Comparison of ENCODE assay signal across 25 cellular contexts in genomic region chr3:16923112-16923511, GRCh38. TPM values are rescaled to one million over a fixed set of nuclear protein-coding genes. Genes with fewer than 3 reads are reported as not detected.
DNase-seq lines count a peak whose midpoint lies in the region; ATAC-seq, FAIRE-seq and TF ChIP-seq lines count a peak whose summit lies in the region.
"Had no signal": no experiment of that assay in that cellular context is flagged by ENCODE, and none has a peak within 500 bp of the region (broad histone marks: within the 10 kb centered on the region; RNA-seq: fewer than 3 reads in every experiment).

No MANE protein-coding gene starts in this region.

- H3F3A ChIP-seq in neural progenitor cell (ENCODE audit: low read depth): no peaks in the 10 kb centered on the region

- no peak overlapping the region for H2BK15ac ChIP-seq in H9 (ENCODE audit: low read depth, low read length)
- no peak overlapping the region for H2BK15ac ChIP-seq in H1 (ENCODE audit: low read length)

- no peak overlapping the region for H3K4me3 Mint-ChIP-seq in CD8-positive, alpha-beta T cell
- H3K4me3 Mint-ChIP-seq in H9: no peak overlapping the region; a peak in 1 of 5 replicates
- no peak overlapping the region for H3K4me3 Mint-ChIP-seq in neural progenitor cell

- H4K5ac ChIP-seq in H9 (ENCODE audit: insufficient read length, low read depth, low read length): no peak overlapping the region
- H4K5ac ChIP-seq in H1 (ENCODE audit: insufficient read length, low read depth, low read length): no peak overlapping the region

- CTCF ChIA-PET in CD8-positive, alpha-beta T cell (lab: Charles Lee): no interaction called here
- CTCF ChIA-PET in H1 (lab: Charles Lee; ENCODE audit: partially characterized antibody): interaction anchor here (0.6 kb wide), 1 partner anchor 74 kb away, joined by 3 read pairs; no protein-coding TSS in a partner anchor

- H4K20me1 ChIP-seq in H9 (ENCODE audit: control insufficient read depth, insufficient read depth, insufficient read length): no peaks in the 10 kb centered on the region
- H4K20me1 ChIP-seq in H1 (replicated peaks in 1 of 2; ENCODE audit: control insufficient read depth in 1 of 2, insufficient read depth in 2 of 2, low read length in 2 of 2): no peaks in the 10 kb centered on the region
- H4K20me1 ChIP-seq in neural progenitor cell (ENCODE audit: low read depth): no peaks in the 10 kb centered on the region

- peaks cover 70% of the 10 kb centered on the region for H3K4me1 Mint-ChIP-seq in CD8-positive, alpha-beta T cell (ENCODE audit: low read depth)
- peaks cover 32 to 44% of the 10 kb centered on the region in 2 experiments for H3K4me1 Mint-ChIP-seq in H9
- H3K4me1 Mint-ChIP-seq in neural progenitor cell: no peaks in the 10 kb centered on the region

- no peak for TF ChIP-seq EP300 in H1 (IDR thresholded peaks at IDR 0.05; ENCODE audit: borderline replicate concordance in 1 of 2, low read depth in 2 of 2, low read length in 2 of 2)

- POLR2A ChIA-PET in CD8-positive, alpha-beta T cell (lab: Charles Lee): interaction anchor here (0.5 kb wide), 1 partner anchor 142 kb away, joined by 3 read pairs; no protein-coding TSS in a partner anchor
- POLR2A ChIA-PET in H1 (lab: Charles Lee; ENCODE audit: partially characterized antibody): no interaction called here

- no CpG with 5 or more reads among the region's 2 CpGs for WGBS in H9 (ENCODE audit: extremely low coverage, insufficient read length, low lambda C conversion rate)
- 59% methylated on average over 2 of the region's 2 CpGs; no CpG with 5 or more reads in 1 of the 2 experiments for WGBS in H1 (ENCODE audit: extremely low coverage in 1 of 2, insufficient coverage in 1 of 2, insufficient read length in 1 of 2, insufficient replicate concordance in 2 of 2, low coverage in 1 of 2, low lambda C conversion rate in 2 of 2, missing lambda C conversion rate in 1 of 2), 2 experiments

- H3K27me3 ChIP-seq in CD8-positive, alpha-beta T cell (ENCODE audit: insufficient read depth, low read length): no peaks in the 10 kb centered on the region
- H3K27me3 ChIP-seq in H9 (ENCODE audit: insufficient read depth, low read length) (no peaks in the 10 kb centered on the region), H1 (replicated peaks in 1 of 4; ENCODE audit: control insufficient read depth in 3 of 4, extremely low read depth in 1 of 4, insufficient read depth in 3 of 4, low read length in 3 of 4) (no peaks in the 10 kb centered on the region), neural progenitor cell (no peaks in the 10 kb centered on the region), ascending aorta (no peaks in the 10 kb centered on the region)
- H3K27me3 ChIP-seq: BE2C, SJSA1 had no signal

- H2BK12ac ChIP-seq in H9 (ENCODE audit: insufficient read length, low read depth, low read length): no peak overlapping the region
- no peak overlapping the region for H2BK12ac ChIP-seq in H1 (ENCODE audit: low read depth, low read length)

- TF ChIP-seq CTCF in CD8-positive, alpha-beta T cell (IDR thresholded peaks at IDR 0.05): no peak
- TF ChIP-seq CTCF in H9 (conservative IDR thresholded peaks at IDR 0.05) (no peak), H1 (IDR thresholded peaks at IDR 0.05; ENCODE audit: control extremely low read depth in 1 of 3, insufficient read depth in 1 of 3, low read depth in 1 of 3, low read length in 3 of 3) (no peak), neural progenitor cell (IDR thresholded peaks at IDR 0.05) (no peak), ascending aorta (IDR thresholded peaks at IDR 0.05) (no peak)

- H2BK20ac ChIP-seq in H9 (ENCODE audit: low read depth, low read length, poor library complexity, severe bottlenecking) (no peak overlapping the region), H1 (ENCODE audit: low read length) (no peak overlapping the region; the same call in 1 of the 2 replicates)

- no peak for TF ChIP-seq RAD21 in H1 (IDR thresholded peaks at IDR 0.05 in 1 of 2, conservative IDR thresholded peaks at IDR 0.05 in 1 of 2; ENCODE audit: low read depth in 2 of 2, low read length in 2 of 2)

- no peak overlapping the region for H3K56ac ChIP-seq in H9 (ENCODE audit: insufficient read length, low read depth, low read length)
- no peak overlapping the region for H3K56ac ChIP-seq in H1 (replicated peaks; ENCODE audit: insufficient read length, low read depth, low read length)

- H3K79me1 ChIP-seq in H9 (ENCODE audit: insufficient read depth, low read depth, low read length, poor library complexity, severe bottlenecking): no peaks in the 10 kb centered on the region
- H3K79me1 ChIP-seq in H1 (ENCODE audit: low read depth, low read length): no peaks in the 10 kb centered on the region

- H3K27ac ChIP-seq in CD8-positive, alpha-beta T cell (ENCODE audit: low read depth, low read length): no peak overlapping the region
- H3K27ac ChIP-seq in H9 (ENCODE audit: insufficient read length, low read depth, low read length): no peak overlapping the region
- H3K27ac ChIP-seq in H1 (ENCODE audit: low read depth, low read length): no peak overlapping the region
- no peak overlapping the region for H3K27ac ChIP-seq in neural progenitor cell
- no peak overlapping the region for H3K27ac ChIP-seq in ascending aorta
- H3K27ac ChIP-seq: A549, GM23248, KMS-11, SJSA1 had no signal

- H2BK5ac ChIP-seq in H9 (ENCODE audit: insufficient read length, low read length): peak overlapping the region; percentile 45
- H2BK5ac ChIP-seq in H1 (ENCODE audit: low read depth, low read length): peak overlapping the region; percentile 61; the same call in 1 of the 2 replicates

- H3K27ac Mint-ChIP-seq in CD8-positive, alpha-beta T cell: peak overlapping the region; percentile 50
- H3K27ac Mint-ChIP-seq in H9 (peak overlapping the region; percentile 16 to 90 (median 60); a peak in 4 of 7 replicates), neural progenitor cell (peak overlapping the region; percentile 37)

- no peaks in the 10 kb centered on the region for H3K36me3 ChIP-seq in CD8-positive, alpha-beta T cell (ENCODE audit: insufficient read depth, low read length)
- H3K36me3 ChIP-seq in H1 (ENCODE audit: control insufficient read depth in 2 of 4, insufficient read depth in 4 of 4, low read length in 3 of 4) (no peaks in the 10 kb centered on the region), neural progenitor cell (no peaks in the 10 kb centered on the region), ascending aorta (no peaks in the 10 kb centered on the region)
- H3K36me3 ChIP-seq: BE2C, SJSA1 had no signal

- intact Hi-C loops in CD8-positive, alpha-beta T cell (cut with DNase I, micrococcal nuclease): loop anchor here in 1 of 2 experiments (5.0 kb wide), 1 partner anchor 36 kb away; no protein-coding TSS in a partner anchor
- intact Hi-C loops in ascending aorta (cut with DNase I): no loop called here

- no peak for ATAC-seq in CD8-positive, alpha-beta T cell
- ATAC-seq in HG02870 (IDR thresholded peaks at IDR 0.05; ENCODE audit: unreplicated experiment): no peak
- ATAC-seq: A549, GM12878, HCT116 had no signal

- no peak overlapping the region; the same call in 1 of the 2 replicates for H3K14ac ChIP-seq in H9 (ENCODE audit: insufficient read depth, low read length)
- H3K14ac ChIP-seq in H1 (ENCODE audit: insufficient read length): no peak overlapping the region

- peaks cover 13% of the 10 kb centered on the region for H3K36me3 Mint-ChIP-seq in CD8-positive, alpha-beta T cell
- peaks cover 2 to 13% (median 4%) of the 10 kb centered on the region in 3 experiments; a peak in 4 of 7 replicates for H3K36me3 Mint-ChIP-seq in H9 (ENCODE audit: insufficient read depth in 1 of 3, low read depth in 3 of 3)
- H3K36me3 Mint-ChIP-seq in neural progenitor cell: no peaks in the 10 kb centered on the region

- H2BK120ac ChIP-seq in H9 (ENCODE audit: low read depth, low read length, poor library complexity, severe bottlenecking): no peak overlapping the region
- no peak overlapping the region for H2BK120ac ChIP-seq in H1 (replicated peaks; ENCODE audit: low read depth, low read length)

- H3K4me3 ChIP-seq in CD8-positive, alpha-beta T cell (ENCODE audit: low read depth, low read length): no peak overlapping the region
- H3K4me3 ChIP-seq in H1 (ENCODE audit: extremely low read depth in 1 of 4, insufficient read depth in 2 of 4, low read depth in 3 of 4, low read length in 4 of 4): no peak overlapping the region
- no peak overlapping the region for H3K4me3 ChIP-seq in neural progenitor cell
- H3K4me3 ChIP-seq in ascending aorta: no peak overlapping the region
- H3K4me3 ChIP-seq: A549, GM12878, GM23248, SJSA1 had no signal

- H3K27me3 Mint-ChIP-seq in CD8-positive, alpha-beta T cell (ENCODE audit: low read depth): no peaks in the 10 kb centered on the region
- H3K27me3 Mint-ChIP-seq in H9 (ENCODE audit: low read depth): no peaks in the 10 kb centered on the region
- H3K27me3 Mint-ChIP-seq in neural progenitor cell (ENCODE audit: insufficient read depth, low read depth): no peaks in the 10 kb centered on the region

- H3K18ac ChIP-seq in H9 (ENCODE audit: insufficient read length, low read depth, low read length): no peak overlapping the region
- no peak overlapping the region; the same call in 1 of the 2 replicates for H3K18ac ChIP-seq in H1 (ENCODE audit: extremely low read depth, low read length)

- no peak for TF ChIP-seq POLR2A in H1 (IDR thresholded peaks at IDR 0.05; ENCODE audit: control extremely low read depth in 1 of 2, low read depth in 2 of 2, low read length in 2 of 2)

- H3K23ac ChIP-seq in H9 (ENCODE audit: insufficient read length, low read depth, low read length) (no peak overlapping the region), H1 (ENCODE audit: insufficient read length) (no peak overlapping the region)

- FAIRE-seq in H1 (lab: Jason Lieb, UNC): no peak
- FAIRE-seq: A549, GM12878, HTR-8/SVneo, RCC 7860 had no signal

- H4K91ac ChIP-seq in H9 (ENCODE audit: insufficient read length, low read depth, low read length) (no peak overlapping the region), H1 (replicated peaks; ENCODE audit: insufficient read length, low read length) (no peak overlapping the region)

- peaks cover 11% of the 10 kb centered on the region for H3K9me3 Mint-ChIP-seq in CD8-positive, alpha-beta T cell
- peaks cover 8 to 10% of the 10 kb centered on the region in 2 experiments; a peak in 4 of 5 replicates for H3K9me3 Mint-ChIP-seq in H9
- no peaks in the 10 kb centered on the region for H3K9me3 Mint-ChIP-seq in neural progenitor cell

- H2AFZ ChIP-seq in H9 (ENCODE audit: low read length) (no peak overlapping the region), H1 (ENCODE audit: low read length) (no peak overlapping the region), neural progenitor cell (replicated peaks) (no peak overlapping the region)
- H2AFZ ChIP-seq: GM23248 had no signal

- no peak overlapping the region for H4K8ac ChIP-seq in H9 (replicated peaks; ENCODE audit: insufficient read length, low read depth, low read length)
- 0 out of 2 replicates have a peak overlapping the region, but pooled peaks have one; percentile 7 for H4K8ac ChIP-seq in H1 (ENCODE audit: extremely low read depth, insufficient read depth, low read length)

- no peak overlapping the region for H3K4ac ChIP-seq in H9 (ENCODE audit: low read depth, low read length)
- H3K4ac ChIP-seq in H1 (replicated peaks; ENCODE audit: insufficient read length, low read depth, low read length): no peak overlapping the region

- H3K4me1 ChIP-seq in CD8-positive, alpha-beta T cell (ENCODE audit: insufficient read depth, low read length): peaks cover 35% of the 10 kb centered on the region
- H3K4me1 ChIP-seq in H9 (ENCODE audit: insufficient read depth, low read length) (no peaks in the 10 kb centered on the region), H1 (replicated peaks in 1 of 4; ENCODE audit: control insufficient read depth in 3 of 4, insufficient read depth in 4 of 4, low read length in 3 of 4) (peaks cover 0 to 7% (median 3%) of the 10 kb centered on the region in 4 experiments; a peak in 4 of 7 replicates), neural progenitor cell (peaks cover 7% of the 10 kb centered on the region), ascending aorta (peaks cover 0 to 2% of the 10 kb centered on the region in 2 donors)
- H3K4me1 ChIP-seq: BE2C, SJSA1 had no signal

- no peaks in the 10 kb centered on the region for H3K9me3 ChIP-seq in CD8-positive, alpha-beta T cell (ENCODE audit: low read length)
- H3K9me3 ChIP-seq in H9 (ENCODE audit: control insufficient read depth, low read depth, low read length): no peaks in the 10 kb centered on the region
- H3K9me3 ChIP-seq in H1 (ENCODE audit: insufficient read depth in 2 of 2, low read depth in 1 of 2, low read length in 1 of 2): 0 out of 4 replicates have a peak, but pooled peaks cover 3% of the 10 kb centered on the region in 2 experiments
- H3K9me3 ChIP-seq in neural progenitor cell (ENCODE audit: low read depth): peaks cover 5% of the 10 kb centered on the region
- H3K9me3 ChIP-seq in ascending aorta: peaks cover 0 to 5% of the 10 kb centered on the region in 2 donors
- H3K9me3 ChIP-seq: A549, BE2C, SJSA1 had no signal

- H3K23me2 ChIP-seq in H9 (ENCODE audit: insufficient read length, low read depth, low read length, poor library complexity, severe bottlenecking) (no peaks in the 10 kb centered on the region), H1 (ENCODE audit: low read depth, low read length) (no peaks in the 10 kb centered on the region)

- H3K4me2 ChIP-seq in H9 (ENCODE audit: insufficient read depth, insufficient read length, low read length): no peak overlapping the region
- peak overlapping the region; percentile 11 to 65; a peak in 1 of 4 replicates for H3K4me2 ChIP-seq in H1 (ENCODE audit: insufficient read depth in 1 of 2, low read depth in 2 of 2, low read length in 2 of 2)
- no peak overlapping the region for H3K4me2 ChIP-seq in neural progenitor cell
- H3K4me2 ChIP-seq: A549, KMS-11 had no signal

- H3K79me2 ChIP-seq in H9 (ENCODE audit: insufficient read depth, low read length) (no peaks in the 10 kb centered on the region), H1 (ENCODE audit: control insufficient read depth in 1 of 2, insufficient read depth in 2 of 2, low read length in 2 of 2) (peaks cover 2 to 35% of the 10 kb centered on the region in 2 experiments; a peak in 3 of 4 replicates), neural progenitor cell (ENCODE audit: low read depth) (peaks cover 97% of the 10 kb centered on the region)

- no peak overlapping the region for H3K9ac ChIP-seq in H9 (ENCODE audit: extremely low read depth, insufficient read length, low read length)
- no peak overlapping the region for H3K9ac ChIP-seq in H1 (replicated peaks in 1 of 4; ENCODE audit: extremely low read depth in 1 of 4, low read depth in 3 of 4, low read length in 3 of 4)
- H3K9ac ChIP-seq in neural progenitor cell: no peak overlapping the region
- H3K9ac ChIP-seq: GM23248, KMS-11 had no signal

- no peak overlapping the region for H3T11ph ChIP-seq in H9 (ENCODE audit: low read length)

- H2AK5ac ChIP-seq in H9 (ENCODE audit: insufficient read length, low read length) (no peak overlapping the region), H1 (ENCODE audit: low read depth, low read length) (no peak overlapping the region)

- no peak for DNase-seq in CD8-positive, alpha-beta T cell
- peak; percentile 52 for DNase-seq in H9
- peak in 1 of 2 experiments; percentile 23 for DNase-seq in H1 (ENCODE audit: low read depth in 1 of 2, low spot score in 2 of 2)
- no peak for DNase-seq in neural progenitor cell (ENCODE audit: low spot score)
- DNase-seq in activated T-cell treated with anti-CD3 and anti-CD28 coated beads, Interleukin-2, amount 50 U/mL, for 1 hour: no peak
- no peak for DNase-seq in ascending aorta (ENCODE audit: low spot score in 2 of 2)
- DNase-seq: BE2C, COR-L47, DMS79 treated with DMSO at 0.1 percent for 48 hours, GM23248, IMR-90, NCI-H1092 treated with DMSO at 0.1 percent for 48 hours, NCI-H146, NCI-H2029 treated with DMSO at 0.1 percent for 48 hours, NCI-H2171, NCI-H524 treated with DMSO at 0.1 percent for 48 hours, OCI-M1 had no signal

RNA-seq across cellular contexts. Expression of gene PLCL2, which starts 38.4 kb away (rescaled TPM):
- 10 to 100 TPM; 33.1 to 35.8 TPM for total RNA-seq in CD8-positive, alpha-beta T cell
- total RNA-seq in H9 (2021): 30.5 and 32.1 TPM in 2 replicates
- 6.8 and 7.3 TPM in 2 replicates for total RNA-seq in H1 (2021; fragmentation: NEBNext Ultra II Directional; extraction: Animal tissue kit (Norgen Biotek cat#: 25700))
- 3.1 and 3.5 TPM in 2 replicates for polyA plus RNA-seq in H1 (2011; rRNA removed)
- 6.2 TPM for polyA plus RNA-seq in H1 (2011; cell fraction: cytosol; rRNA removed)
- polyA plus RNA-seq in H1 (2011; cell fraction: nucleus; rRNA removed): 4.4 TPM
- 7.1 to 13.4 TPM (median 9.4 TPM) in 4 replicates for polyA plus RNA-seq in H1 (2012, experiment 1 of 2)
- 0.71 TPM for polyA plus RNA-seq in H1 (2012, experiment 2 of 2)
- polyA plus RNA-seq in H1 (2013, experiment 1 of 2): 2.3 TPM
- 2.0 TPM for polyA plus RNA-seq in H1 (2013, experiment 2 of 2)
- polyA minus RNA-seq in H1 (2011; rRNA and poly(A)+ RNA removed): 23.7 and 25.5 TPM in 2 replicates
- 10.6 TPM for polyA minus RNA-seq in H1 (2011; cell fraction: cytosol; rRNA and poly(A)+ RNA removed)
- 44.7 TPM for polyA minus RNA-seq in H1 (2011; cell fraction: nucleus; rRNA and poly(A)+ RNA removed)
- 23.7 and 26.4 TPM in 2 replicates for total RNA-seq in neural progenitor cell (ENCODE audit: low replicate concordance)
- 2.9 TPM for total RNA-seq in ascending aorta

Comparison
In these comparisons a context has a peak if more than half of its experiments do, and no peak if none do; other contexts are left out.
1. H3K4me2 ChIP-seq: peak in H1 (2 of 2); none in H9 (single experiment) and neural progenitor cell (single experiment).
2. Peak in every context shown above with its lines, with median percentiles within 50 percentile points of each other: H3K27ac Mint-ChIP-seq.